ENCODE assay signal across 22 cellular contexts in the genomic region with DNA sequence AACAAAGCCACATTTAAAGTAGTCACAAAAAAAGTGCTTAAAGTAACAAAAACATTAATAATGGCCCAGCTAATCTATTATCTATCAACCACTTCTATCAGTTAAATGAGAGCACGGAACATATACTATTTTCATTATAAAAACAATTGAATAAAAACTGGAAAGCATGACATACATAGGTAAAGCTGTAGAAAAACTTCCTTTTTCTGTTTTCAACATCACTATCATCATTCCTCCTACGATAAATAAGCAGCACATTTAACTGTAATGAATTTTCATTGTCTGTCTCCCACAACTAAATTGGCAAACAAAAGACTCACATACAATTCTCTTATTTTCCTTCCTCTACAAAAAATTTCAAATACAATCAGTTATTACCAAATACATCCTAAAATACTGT.
DNase-seq lines count a peak whose midpoint lies in the region; ATAC-seq and TF ChIP-seq lines count a peak whose summit lies in the region.
"Had no signal": no experiment of that assay in that cellular context is flagged by ENCODE, and none has a peak within 500 bp of the region (broad histone marks: within the 10 kb centered on the region; RNA-seq: fewer than 3 reads in every experiment).

No MANE protein-coding gene starts in this region.

- peak overlapping the region; percentile 62 for H3K4me3 Mint-ChIP-seq in T-helper 2 cell treated with Interferon-gamma antibody and Interleukin-4, amounts not matched to agents 5 μg/mL and 100 μg/mL, for 36 hours
- H3K4me3 Mint-ChIP-seq in CD4-positive, alpha-beta memory T cell: peak overlapping the region in 6 of 8 donors; percentile 40 to 59 (median 45)
- H3K4me3 Mint-ChIP-seq in activated B cell treated with CpG ODN at 0.5 μM for 24 hours (peak overlapping the region; percentile 56), mesothelial cell of epicardium (no peak overlapping the region)
- H3K4me3 Mint-ChIP-seq: brain, nephron had no signal

- no peak overlapping the region for H3K4me3 ChIP-seq in CD4-positive, alpha-beta memory T cell (ENCODE audit: low read length in 2 of 2)
- no peak overlapping the region for H3K4me3 ChIP-seq in aorta (ENCODE audit: low read length in 2 of 2)
- H3K4me3 ChIP-seq: hepatocyte, psoas muscle, smooth muscle cell, thoracic aorta had no signal

- no peak for ATAC-seq in activated B cell treated with CpG ODN at 0.5 μM for 24 hours (ENCODE audit: low read depth)
- ATAC-seq in aorta (ENCODE audit: low FRiP score): no peak
- ATAC-seq: psoas muscle had no signal

- H3K36me3 Mint-ChIP-seq in T-helper 2 cell treated with Interferon-gamma antibody and Interleukin-4, amounts not matched to agents 5 μg/mL and 100 μg/mL, for 36 hours (ENCODE audit: low read depth): peaks cover 28% of the 10 kb centered on the region
- H3K36me3 Mint-ChIP-seq in CD4-positive, alpha-beta memory T cell: no peaks in the 10 kb centered on the region
- H3K36me3 Mint-ChIP-seq in activated B cell treated with CpG ODN at 0.5 μM for 24 hours (ENCODE audit: low read depth) (no peaks in the 10 kb centered on the region), mesothelial cell of epicardium (peaks cover 3% of the 10 kb centered on the region)
- H3K36me3 Mint-ChIP-seq: brain had no signal

- peak overlapping the region; percentile 80 for H3K27ac Mint-ChIP-seq in T-helper 2 cell treated with Interferon-gamma antibody and Interleukin-4, amounts not matched to agents 5 μg/mL and 100 μg/mL, for 36 hours
- H3K27ac Mint-ChIP-seq in CD4-positive, alpha-beta memory T cell: peak overlapping the region; percentile 38 to 90 (median 74)
- H3K27ac Mint-ChIP-seq in activated B cell treated with CpG ODN at 0.5 μM for 24 hours: peak overlapping the region; percentile 47
- H3K27ac Mint-ChIP-seq in mesothelial cell of epicardium: peak overlapping the region; percentile 18
- H3K27ac Mint-ChIP-seq: brain, nephron had no signal

- H3K36me3 ChIP-seq in CD4-positive, alpha-beta memory T cell (ENCODE audit: insufficient read depth, low read length): no peaks in the 10 kb centered on the region
- no peaks in the 10 kb centered on the region for H3K36me3 ChIP-seq in aorta (ENCODE audit: control insufficient read depth in 1 of 2, insufficient read depth in 2 of 2, low read length in 1 of 2)
- H3K36me3 ChIP-seq: thoracic aorta had no signal

- no peak overlapping the region for H3K27ac ChIP-seq in CD4-positive, alpha-beta memory T cell (ENCODE audit: low read depth, low read length)
- H3K27ac ChIP-seq in aorta (ENCODE audit: low read depth in 1 of 2, low read length in 2 of 2): no peak overlapping the region
- H3K27ac ChIP-seq: hepatocyte, psoas muscle, thoracic aorta had no signal

- peaks cover 5% of the 10 kb centered on the region for H3K9me3 Mint-ChIP-seq in T-helper 2 cell treated with Interferon-gamma antibody and Interleukin-4, amounts not matched to agents 5 μg/mL and 100 μg/mL, for 36 hours
- peaks cover 0 to 2% (median 0%) of the 10 kb centered on the region in 8 donors for H3K9me3 Mint-ChIP-seq in CD4-positive, alpha-beta memory T cell
- H3K9me3 Mint-ChIP-seq in activated B cell treated with CpG ODN at 0.5 μM for 24 hours (no peaks in the 10 kb centered on the region), mesothelial cell of epicardium (peaks cover 4% of the 10 kb centered on the region)

- POLR2A ChIA-PET in CD4-positive, alpha-beta memory T cell (lab: Charles Lee; ENCODE audit: partially characterized antibody): interaction anchor here (0.8 to 5.7 kb wide), 7 partner anchors 9 to 195 kb away, joined by 3 to 33 read pairs (median 6); a partner anchor contains a TSS
- POLR2A ChIA-PET in activated B cell treated with CpG ODN at 0.5 μM for 24 hours (lab: Charles Lee): interaction anchor here (0.8 to 1.2 kb wide), 3 partner anchors 9 to 116 kb away, joined by 3 to 4 read pairs (median 3); no protein-coding TSS in a partner anchor

- CTCF ChIA-PET in CD4-positive, alpha-beta memory T cell (lab: Charles Lee; ENCODE audit: partially characterized antibody): interaction anchor here (1.0 to 1.7 kb wide), 6 partner anchors 9 to 236 kb away, joined by 3 to 5 read pairs (median 4); no protein-coding TSS in a partner anchor
- CTCF ChIA-PET in activated B cell treated with CpG ODN at 0.5 μM for 24 hours (lab: Charles Lee): interaction anchor here (1.2 kb wide), 1 partner anchor 116 kb away, joined by 4 read pairs; no protein-coding TSS in a partner anchor

- no peaks in the 10 kb centered on the region for H3K27me3 ChIP-seq in CD4-positive, alpha-beta memory T cell (ENCODE audit: insufficient read depth, low read length)
- no peaks in the 10 kb centered on the region for H3K27me3 ChIP-seq in aorta (ENCODE audit: control insufficient read depth in 1 of 2, insufficient read depth in 2 of 2, low read length in 1 of 2)
- H3K27me3 ChIP-seq: hepatocyte had no signal

- H3K4me1 Mint-ChIP-seq in T-helper 2 cell treated with Interferon-gamma antibody and Interleukin-4, amounts not matched to agents 5 μg/mL and 100 μg/mL, for 36 hours (ENCODE audit: low read depth): peaks cover 65% of the 10 kb centered on the region
- peaks cover 36 to 56% (median 47%) of the 10 kb centered on the region in 4 donors for H3K4me1 Mint-ChIP-seq in CD4-positive, alpha-beta memory T cell
- H3K4me1 Mint-ChIP-seq in activated B cell treated with CpG ODN at 0.5 μM for 24 hours (peaks cover 43% of the 10 kb centered on the region), mesothelial cell of epicardium (peaks cover 21% of the 10 kb centered on the region)
- H3K4me1 Mint-ChIP-seq: nephron had no signal

- H3K4me1 ChIP-seq in CD4-positive, alpha-beta memory T cell (ENCODE audit: insufficient read depth, low read length): peaks cover 36% of the 10 kb centered on the region
- H3K4me1 ChIP-seq in aorta (ENCODE audit: control insufficient read depth in 1 of 2, insufficient read depth in 2 of 2, low read length in 2 of 2): no peaks in the 10 kb centered on the region
- H3K4me1 ChIP-seq: psoas muscle had no signal

- no peaks in the 10 kb centered on the region for H3K9me3 ChIP-seq in CD4-positive, alpha-beta memory T cell (ENCODE audit: control insufficient read depth in 1 of 2, low read length in 2 of 2)
- H3K9me3 ChIP-seq in aorta (ENCODE audit: control insufficient read depth, low read length): no peaks in the 10 kb centered on the region
- H3K9me3 ChIP-seq: psoas muscle, thoracic aorta had no signal

- intact Hi-C loops in CD4-positive, alpha-beta memory T cell (cut with micrococcal nuclease): no loop called here
- intact Hi-C loops in activated B cell treated with CpG ODN at 0.5 μM for 24 hours (cut with micrococcal nuclease) (no loop called here), posterior vena cava (cut with DNase I) (no loop called here), aorta (cut with DNase I) (no loop called here)

- no peak for DNase-seq in T-helper 2 cell treated with Interferon-gamma antibody and Interleukin-4, amounts not matched to agents 5 μg/mL and 100 μg/mL, for 36 hours (ENCODE audit: low spot score)
- DNase-seq in T-helper 2 cell (no peak), activated B cell treated with CpG ODN at 0.5 μM for 24 hours (no peak), mesothelial cell of epicardium (ENCODE audit: low spot score in 2 of 2, unreplicated experiment in 2 of 2) (no peak), D341Med (ENCODE audit: low spot score) (no peak), posterior vena cava (ENCODE audit: low spot score) (no peak), aorta (no peak)
- DNase-seq in CD4-positive, alpha-beta memory T cell: no peak
- DNase-seq: 8988T; activated gamma-delta T cell; cortex of kidney; DMS53; GOT3; NCI-H1417 treated with DMSO at 0.1 percent for 48 hours; NCI-H526 treated with DMSO at 0.1 percent for 48 hours; psoas muscle; stimulated activated CD4-positive, alpha-beta T cell treated with anti-CD3 and anti-CD28 coated beads, Interleukin-4, amount 100 ng/mL, for 4 hours had no signal

- TF ChIP-seq CTCF in activated B cell treated with CpG ODN at 0.5 μM for 24 hours (IDR thresholded peaks at IDR 0.05) (no peak), mesothelial cell of epicardium (IDR thresholded peaks at IDR 0.05; ENCODE audit: unreplicated experiment) (no peak)

- H3K27me3 Mint-ChIP-seq in T-helper 2 cell treated with Interferon-gamma antibody and Interleukin-4, amounts not matched to agents 5 μg/mL and 100 μg/mL, for 36 hours (ENCODE audit: low read depth): no peaks in the 10 kb centered on the region
- H3K27me3 Mint-ChIP-seq in CD4-positive, alpha-beta memory T cell: no peaks in the 10 kb centered on the region
- H3K27me3 Mint-ChIP-seq in activated B cell treated with CpG ODN at 0.5 μM for 24 hours (no peaks in the 10 kb centered on the region), mesothelial cell of epicardium (ENCODE audit: low read depth) (no peaks in the 10 kb centered on the region)
- H3K27me3 Mint-ChIP-seq: brain had no signal

- 77 to 83% methylated on average over 2 of the region's 2 CpGs for WGBS in aorta, 2 donors

Comparison
In these comparisons a context has a peak if more than half of its experiments do, and no peak if none do; other contexts are left out.
1. H3K27ac Mint-ChIP-seq: peak in every context shown above with its lines; median percentile 80 in T-helper 2 cell treated with Interferon-gamma antibody and Interleukin-4, amounts not matched to agents 5 μg/mL and 100 μg/mL, for 36 hours; 74 in CD4-positive, alpha-beta memory T cell; 47 in activated B cell treated with CpG ODN at 0.5 μM for 24 hours; 18 in mesothelial cell of epicardium.